ENCODE assay signal across 24 cellular contexts in genomic region chr5:154318691-154319090, GRCh38.
"Had no signal": no experiment of that assay in that cellular context is flagged by ENCODE, and none has a peak within 500 bp of the region (broad histone marks: within the 10 kb centered on the region; RNA-seq: fewer than 3 reads in every experiment).

No MANE protein-coding gene starts in this region.

- H3K4me3 Mint-ChIP-seq: activated CD8-positive, alpha-beta T cell treated with anti-CD3 and anti-CD28 coated beads, Interleukin-2, amount 10 ng/mL, durations not matched to agents 7 days and 5 days; activated naive CD8-positive, alpha-beta T cell; endodermal cell; memory B cell; neural crest cell; stimulated activated memory B cell treated with anti-CD40 and anti-IgM and Interleukin-4, amounts not matched to agents 10 μg/mL and 1 μg/mL and 100 μg/mL, for 72 hours had no signal

- FAIRE-seq: small intestine had no signal

- H3K27ac ChIP-seq: breast epithelium, esophagus squamous epithelium, gastrocnemius medialis, testis, uterus had no signal

- H3K27me3 Mint-ChIP-seq: activated naive CD8-positive, alpha-beta T cell; memory B cell; stimulated activated memory B cell treated with anti-CD40 and anti-IgM and Interleukin-4, amounts not matched to agents 10 μg/mL and 1 μg/mL and 100 μg/mL, for 72 hours had no signal

- ATAC-seq: activated CD8-positive, alpha-beta T cell treated with anti-CD3 and anti-CD28 coated beads, Interleukin-2, amount 10 ng/mL, durations not matched to agents 7 days and 5 days; gastrocnemius medialis; sciatic nerve; stimulated activated memory B cell treated with anti-CD40 and anti-IgM and Interleukin-4, amounts not matched to agents 10 μg/mL and 1 μg/mL and 100 μg/mL, for 72 hours had no signal

- H3K9me3 Mint-ChIP-seq: endodermal cell; memory B cell; neural crest cell; stimulated activated memory B cell treated with anti-CD40 and anti-IgM and Interleukin-4, amounts not matched to agents 10 μg/mL and 1 μg/mL and 100 μg/mL, for 72 hours had no signal

- H3K4me1 Mint-ChIP-seq: memory B cell had no signal

- DNase-seq: activated CD4-positive, alpha-beta T cell treated with anti-CD3 and anti-CD28 coated beads for 1 hour; activated CD4-positive, alpha-beta T cell treated with anti-CD3 and anti-CD28 coated beads, Interleukin-2, amount 50 U/mL, for 1 hour; activated CD8-positive, alpha-beta T cell treated with anti-CD3 and anti-CD28 coated beads, Interleukin-2, amount 10 ng/mL, durations not matched to agents 7 days and 5 days; activated T-cell treated with anti-CD3 and anti-CD28 coated beads, Interleukin-2, amount 50 U/mL, for 1 hour; amniotic stem cell; cerebellar nuclear complex; cortex of kidney; endodermal cell; esophagus squamous epithelium; gastrocnemius medialis; hypothalamus; posterior cingulate gyrus; small intestine; stimulated activated CD4-positive, alpha-beta T cell treated with anti-CD3 and anti-CD28 coated beads, Interleukin-15, amount 100 ng/mL, for 24 hours; T-helper 9 cell; testis; trophoblast cell; uterus had no signal

- H3K27ac Mint-ChIP-seq: activated CD8-positive, alpha-beta T cell treated with anti-CD3 and anti-CD28 coated beads, Interleukin-2, amount 10 ng/mL, durations not matched to agents 7 days and 5 days; activated naive CD8-positive, alpha-beta T cell; endodermal cell; memory B cell; stimulated activated memory B cell treated with anti-CD40 and anti-IgM and Interleukin-4, amounts not matched to agents 10 μg/mL and 1 μg/mL and 100 μg/mL, for 72 hours had no signal
